ENCODE assay signal across 13 cellular contexts in genomic region chr3:48927928-48928327, GRCh38. TPM values are rescaled to one million over a fixed set of nuclear protein-coding genes. Genes with fewer than 3 reads are reported as not detected.
DNase-seq lines count a peak whose midpoint lies in the region; ATAC-seq, FAIRE-seq and TF ChIP-seq lines count a peak whose summit lies in the region.
"Had no signal": no experiment of that assay in that cellular context is flagged by ENCODE, and none has a peak within 500 bp of the region (broad histone marks: within the 10 kb centered on the region; RNA-seq: fewer than 3 reads in every experiment).

No MANE protein-coding gene starts in this region.

- H3K36me3 Mint-ChIP-seq in activated naive CD4-positive, alpha-beta T cell treated with anti-CD3 and anti-CD28 coated beads, Interleukin-2, amount 50 U/mL, for 72 hours: peaks cover 28 to 51% of the 10 kb centered on the region in 2 donors
- H3K36me3 Mint-ChIP-seq in neural progenitor cell: peaks cover 32% of the 10 kb centered on the region

- in situ Hi-C loops in GM12878 (cut with MboI): no loop called here

- H3K9ac ChIP-seq in GM12878 (ENCODE audit: control insufficient read depth, insufficient read depth, low read length) (no peak overlapping the region), skeletal muscle tissue (ENCODE audit: low read depth in 1 of 3, low read length in 3 of 3) (no peak overlapping the region), neural progenitor cell (no peak overlapping the region)

- intact Hi-C loops in GM12878 (cut with micrococcal nuclease; ENCODE audit: unreplicated experiment): no loop called here

- TF ChIP-seq POLR2A in GM12878 (IDR thresholded peaks at IDR 0.05; ENCODE audit: low read depth, low read length): no peak

- H3K27me3 ChIP-seq in GM12878 (replicated peaks in 1 of 2; ENCODE audit: control insufficient read depth in 2 of 2, insufficient read depth in 2 of 2, low read length in 1 of 2) (no peaks in the 10 kb centered on the region), skeletal muscle tissue (ENCODE audit: control insufficient read depth in 3 of 3, insufficient read depth in 3 of 3, low read length in 3 of 3) (no peaks in the 10 kb centered on the region), neural progenitor cell (no peaks in the 10 kb centered on the region)
- H3K27me3 ChIP-seq: BE2C had no signal

- H3F3A ChIP-seq in neural progenitor cell (ENCODE audit: low read depth): no peaks in the 10 kb centered on the region

- H3K27ac ChIP-seq in GM12878 (ENCODE audit: control insufficient read depth, insufficient read depth): peak overlapping the region; percentile 33
- H3K27ac ChIP-seq in skeletal muscle tissue (ENCODE audit: low read depth, low read length): peak overlapping the region; percentile 32
- H3K27ac ChIP-seq in neural progenitor cell: no peak overlapping the region

- RAD21 ChIA-PET in GM12878 (lab: Charles Lee; ENCODE audit: unreplicated experiment): interaction anchor here (1.0 to 2.9 kb wide), 2 partner anchors 9 to 30 kb away, joined by 3 to 15 read pairs; partner anchors contain the start of gene ARIH2

- H3K4me2 ChIP-seq in GM12878 (ENCODE audit: control insufficient read depth, insufficient read depth) (peak overlapping the region; percentile 74), neural progenitor cell (no peak overlapping the region)

- no peak overlapping the region for H3K4me3 ChIP-seq in GM12878
- H3K4me3 ChIP-seq in skeletal muscle tissue (ENCODE audit: low read length in 3 of 3): no peak overlapping the region
- no peak overlapping the region for H3K4me3 ChIP-seq in neural progenitor cell

- FAIRE-seq in GM12878 (lab: Jason Lieb, UNC): no peak
- FAIRE-seq: HTR-8/SVneo had no signal

- no peak for TF ChIP-seq RAD21 in GM12878 (IDR thresholded peaks at IDR 0.05; ENCODE audit: insufficient read depth, low read depth, low read length)

- WGBS in GM12878 (ENCODE audit: insufficient coverage, insufficient replicate concordance, low lambda C conversion rate, missing lambda C conversion rate): 0% methylated on average over 2 of the region's 2 CpGs

- H3K4me1 Mint-ChIP-seq in neural progenitor cell: peaks cover 4% of the 10 kb centered on the region

- H3K9me3 ChIP-seq in GM12878 (replicated peaks; ENCODE audit: control insufficient read depth, insufficient read depth, low read length) (no peaks in the 10 kb centered on the region), skeletal muscle tissue (ENCODE audit: control insufficient read depth in 3 of 3, low read length in 3 of 3) (no peaks in the 10 kb centered on the region), neural progenitor cell (ENCODE audit: low read depth) (no peaks in the 10 kb centered on the region)
- H3K9me3 ChIP-seq: BE2C had no signal

- ATAC-seq in activated naive CD4-positive, alpha-beta T cell treated with anti-CD3 and anti-CD28 coated beads, Interleukin-2, amount 50 U/mL, for 72 hours: peak; percentile 74 to 92
- peak; percentile 59 for ATAC-seq in GM12878

- TF ChIP-seq CTCF in GM12878 (IDR thresholded peaks at IDR 0.05 in 2 of 3, conservative IDR thresholded peaks at IDR 0.05 in 1 of 3; ENCODE audit: control insufficient read depth in 2 of 3, extremely low read depth in 1 of 3, insufficient read depth in 1 of 3, low read depth in 3 of 3, low read length in 3 of 3): no peak
- TF ChIP-seq CTCF in neural progenitor cell (IDR thresholded peaks at IDR 0.05): no peak

- CTCF ChIA-PET in GM12878 (lab: Yijun Ruan, JAX): interaction anchor here (0.7 to 4.0 kb wide), 9 partner anchors 9 to 488 kb away, joined by 3 to 18 read pairs (median 4); partner anchors contain the start of genes ARIH2, CCDC51, NCKIPSD and WDR6

- no peaks in the 10 kb centered on the region for H3K9me3 Mint-ChIP-seq in activated naive CD4-positive, alpha-beta T cell treated with anti-CD3 and anti-CD28 coated beads, Interleukin-2, amount 50 U/mL, for 72 hours
- no peaks in the 10 kb centered on the region for H3K9me3 Mint-ChIP-seq in neural progenitor cell

- no peak overlapping the region for H2AFZ ChIP-seq in GM12878 (ENCODE audit: control insufficient read depth, low read depth, low read length)
- no peak overlapping the region for H2AFZ ChIP-seq in neural progenitor cell (replicated peaks)

- H3K27ac Mint-ChIP-seq in activated naive CD4-positive, alpha-beta T cell treated with anti-CD3 and anti-CD28 coated beads, Interleukin-2, amount 50 U/mL, for 72 hours: peak overlapping the region; percentile 69 to 90
- H3K27ac Mint-ChIP-seq in neural progenitor cell: no peak overlapping the region

- POLR2A ChIA-PET in GM12878 (lab: Charles Lee): interaction anchor here (0.6 to 1.5 kb wide), 7 partner anchors 9 to 452 kb away, joined by 3 to 6 read pairs (median 4); partner anchors contain the start of genes ARIH2, SLC25A20 and WDR6

- H3K79me2 ChIP-seq in GM12878 (ENCODE audit: control insufficient read depth, insufficient read depth, low read length) (peaks cover 62% of the 10 kb centered on the region), neural progenitor cell (ENCODE audit: low read depth) (peaks cover 99% of the 10 kb centered on the region)

- no peak for DNase-seq in activated naive CD4-positive, alpha-beta T cell treated with anti-CD3 and anti-CD28 coated beads, Interleukin-2, amount 50 U/mL, for 72 hours (ENCODE audit: low spot score in 2 of 2)
- DNase-seq in activated naive CD4-positive, alpha-beta T cell treated with Interleukin-2 at 50 U/mL for 16 hours: no peak
- peak; percentile 45 for DNase-seq in MV-4-11 (lab: John Stamatoyannopoulos, UW)
- DNase-seq in GM12878 (ENCODE audit: low read depth, low spot score): no peak
- DNase-seq in stimulated activated naive CD4-positive, alpha-beta T cell (lab: John Stamatoyannopoulos, UW): no peak
- DNase-seq in NCI-H2227 (lab: John Stamatoyannopoulos, UW; ENCODE audit: unreplicated experiment): no peak
- no peak for DNase-seq in neural progenitor cell (ENCODE audit: low spot score)
- DNase-seq: amygdala, BE2C, NCI-H1930, trophoblast cell had no signal

- H3K4me1 ChIP-seq in GM12878 (ENCODE audit: control insufficient read depth, insufficient read depth, low read length): peaks cover 30% of the 10 kb centered on the region
- peaks cover 23 to 42% (median 27%) of the 10 kb centered on the region in 3 donors for H3K4me1 ChIP-seq in skeletal muscle tissue (ENCODE audit: control insufficient read depth in 3 of 3, insufficient read depth in 3 of 3, low read length in 3 of 3)
- H3K4me1 ChIP-seq in neural progenitor cell: no peaks in the 10 kb centered on the region
- H3K4me1 ChIP-seq: BE2C had no signal

- no peak for TF ChIP-seq EP300 in GM12878 (IDR thresholded peaks at IDR 0.05; ENCODE audit: borderline replicate concordance in 1 of 2, control insufficient read depth in 1 of 2, low read depth in 2 of 2, low read length in 2 of 2)

- H4K20me1 ChIP-seq in GM12878 (ENCODE audit: control insufficient read depth, insufficient read depth) (no peaks in the 10 kb centered on the region; the same call in none of the 2 replicates), neural progenitor cell (ENCODE audit: low read depth) (peaks cover 49% of the 10 kb centered on the region)

- BruUV-seq in GM12878 (replicated peaks; lab: Mats Ljungman, UMichigan): no TSS peak

- SMC1A ChIA-PET in GM12878 (lab: Charles Lee; ENCODE audit: uncharacterized antibody, unreplicated experiment): interaction anchor here (1.0 to 5.3 kb wide), 8 partner anchors 9 to 109 kb away, joined by 3 to 23 read pairs (median 4); partner anchors contain the start of gene ARIH2

- no peak overlapping the region for H3K4me3 Mint-ChIP-seq in neural progenitor cell

- H3K36me3 ChIP-seq in GM12878 (ENCODE audit: control insufficient read depth in 2 of 2, insufficient read depth in 2 of 2, low read length in 1 of 2) (peaks cover 3 to 29% of the 10 kb centered on the region in 2 experiments), skeletal muscle tissue (ENCODE audit: control insufficient read depth in 3 of 3, insufficient read depth in 3 of 3, low read length in 3 of 3) (peaks cover 6 to 24% (median 8%) of the 10 kb centered on the region in 3 donors), neural progenitor cell (peaks cover 3% of the 10 kb centered on the region)

- H3K27me3 Mint-ChIP-seq in neural progenitor cell (ENCODE audit: insufficient read depth, low read depth): no peaks in the 10 kb centered on the region

RNA-seq across cellular contexts. Expression of gene ARIH2, which starts 9.3 kb away (rescaled TPM):
- 100 to 1,000 TPM; 116 to 127 TPM for total RNA-seq in activated naive CD4-positive, alpha-beta T cell treated with anti-CD3 and anti-CD28 coated beads, Interleukin-2, amount 50 U/mL, for 72 hours
- 128 and 140 TPM in 2 replicates for total RNA-seq in GM12878 (2013; cell fraction: nucleolus; rRNA removed)
- total RNA-seq in GM12878 (2014; rRNA removed) (74.7 and 77.4 TPM in 2 replicates), GM12878 (2014; rRNA removed; fragmentation: Illumina TruSeq; extraction: Trizol) (63.6 and 67.1 TPM in 2 replicates), GM12878 (2021) (58.7 and 61.8 TPM in 2 replicates), skeletal muscle tissue (51.7 TPM), neural progenitor cell (ENCODE audit: low replicate concordance) (81.6 and 101 TPM in 2 replicates)
- polyA plus RNA-seq in GM12878 (2011; ENCODE audit: low read depth): 30.9 TPM
- polyA plus RNA-seq in GM12878 (2011; rRNA removed) (59.7 and 74.0 TPM in 2 replicates), GM12878 (2014; fragmentation: Illumina TruSeq; extraction: Trizol) (50.5 and 60.2 TPM in 2 replicates), GM12878 (2014; fragmentation: Nextera tagmentation; extraction: Ambion mirVana) (10 to 100 TPM; 18.7 to 22.2 TPM), GM12878 (2014; rRNA removed) (56.8 and 58.5 TPM in 2 replicates), GM12878 (2016; fragmentation: Nextera tagmentation; extraction: Ambion mirVana) (10 to 100 TPM; 70.1 to 74.4 TPM)
- 67.2 and 70.7 TPM in 2 replicates for polyA plus RNA-seq in GM12878 (2011; cell fraction: cytosol; rRNA removed)
- polyA plus RNA-seq in GM12878 (2011; cell fraction: nucleus; rRNA removed): 67.3 and 73.8 TPM in 2 replicates
- 32.0 and 43.5 TPM in 2 replicates for polyA plus RNA-seq in GM12878 (2012)
- 83.8 and 86.3 TPM in 2 replicates for polyA minus RNA-seq in GM12878 (2011; rRNA and poly(A)+ RNA removed)
- polyA minus RNA-seq in GM12878 (2011; cell fraction: cytosol; rRNA and poly(A)+ RNA removed): 24.6 and 41.0 TPM in 2 replicates
- polyA minus RNA-seq in GM12878 (2011; cell fraction: nucleus; rRNA and poly(A)+ RNA removed): 28.0 and 56.9 TPM in 2 replicates

RNA-seq across cellular contexts. Expression of gene SLC25A20, which starts 29.2 kb away (rescaled TPM):
- total RNA-seq in activated naive CD4-positive, alpha-beta T cell treated with anti-CD3 and anti-CD28 coated beads, Interleukin-2, amount 50 U/mL, for 72 hours: 10 to 100 TPM; 18.3 to 20.5 TPM
- 10.9 and 13.8 TPM in 2 replicates for total RNA-seq in GM12878 (2013; cell fraction: nucleolus; rRNA removed)
- total RNA-seq in GM12878 (2014; rRNA removed): 22.4 and 22.9 TPM in 2 replicates
- 20.7 and 24.2 TPM in 2 replicates for total RNA-seq in GM12878 (2014; rRNA removed; fragmentation: Illumina TruSeq; extraction: Trizol)
- 12.9 and 14.5 TPM in 2 replicates for total RNA-seq in GM12878 (2021)
- polyA plus RNA-seq in GM12878 (2011; ENCODE audit: low read depth): 16.1 TPM
- 26.2 and 31.5 TPM in 2 replicates for polyA plus RNA-seq in GM12878 (2011; rRNA removed)
- 15.0 and 18.6 TPM in 2 replicates for polyA plus RNA-seq in GM12878 (2011; cell fraction: cytosol; rRNA removed)
- polyA plus RNA-seq in GM12878 (2011; cell fraction: nucleus; rRNA removed): 16.0 and 16.8 TPM in 2 replicates
- 13.6 and 19.1 TPM in 2 replicates for polyA plus RNA-seq in GM12878 (2012)
- polyA plus RNA-seq in GM12878 (2014; fragmentation: Illumina TruSeq; extraction: Trizol): 21.9 and 24.0 TPM in 2 replicates
- 10 to 100 TPM; 14.4 to 18.7 TPM for polyA plus RNA-seq in GM12878 (2014; fragmentation: Nextera tagmentation; extraction: Ambion mirVana)
- polyA plus RNA-seq in GM12878 (2014; rRNA removed): 18.5 TPM in 2 replicates
- 10 to 100 TPM; 31.5 to 38.6 TPM for polyA plus RNA-seq in GM12878 (2016; fragmentation: Nextera tagmentation; extraction: Ambion mirVana)
- polyA minus RNA-seq in GM12878 (2011; rRNA and poly(A)+ RNA removed): 10.4 and 16.0 TPM in 2 replicates
- polyA minus RNA-seq in GM12878 (2011; cell fraction: cytosol; rRNA and poly(A)+ RNA removed): 2.5 and 3.1 TPM in 2 replicates
- 2.4 and 3.8 TPM in 2 replicates for polyA minus RNA-seq in GM12878 (2011; cell fraction: nucleus; rRNA and poly(A)+ RNA removed)
- 15.1 TPM for total RNA-seq in skeletal muscle tissue
- 4.3 and 12.5 TPM in 2 replicates for total RNA-seq in neural progenitor cell (ENCODE audit: low replicate concordance)
